In the genomic region with DNA sequence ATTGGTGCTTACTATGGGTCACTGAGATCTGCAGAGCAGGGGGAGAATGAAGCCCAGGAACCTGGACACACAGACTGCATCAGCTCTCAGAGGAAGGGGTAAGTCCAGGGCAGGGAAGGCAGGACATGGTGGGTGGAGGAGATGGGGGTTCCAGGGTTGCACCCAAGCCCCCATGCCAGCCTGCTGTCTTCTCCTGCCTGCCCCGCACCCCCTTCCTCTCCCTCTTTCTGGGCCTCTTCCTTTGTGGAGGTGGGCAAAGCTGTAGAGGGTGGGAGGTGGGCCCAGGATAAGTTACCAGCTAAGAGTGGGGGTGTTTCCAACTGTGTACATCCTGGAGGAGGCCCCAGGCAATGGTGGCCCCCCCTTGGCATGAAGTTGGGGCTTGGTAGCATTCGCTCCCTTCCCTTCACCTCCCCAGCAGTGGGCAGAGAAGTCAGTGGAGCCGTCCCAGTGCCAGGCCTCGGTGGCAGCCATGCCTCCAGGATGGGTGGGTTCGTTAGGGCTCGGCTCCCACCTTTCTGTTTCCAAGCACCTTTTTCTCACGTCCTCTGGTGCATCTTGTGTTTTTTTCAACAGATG, we compare ENCODE assay signal across 21 cellular contexts.
"Had no signal": no experiment of that assay in that cellular context is flagged by ENCODE, and none has a peak within 500 bp of the region (broad histone marks: within the 10 kb centered on the region; RNA-seq: fewer than 3 reads in every experiment).

No MANE protein-coding gene starts in this region.

- H3K36me3 Mint-ChIP-seq: natural killer cell treated with Interleukin-12 subunit alpha and Interleukin-12 subunit beta and Interleukin-15 and Interleukin-18, amount 100 ng/mL, for 72 hours; neural progenitor cell; stimulated activated naive B cell treated with anti-CD40 and anti-IgM and Interleukin-4, amounts not matched to agents 10 μg/mL and 1 μg/mL and 100 μg/mL, for 72 hours; type B pancreatic cell had no signal

- H3K9me3 ChIP-seq: psoas muscle, right lobe of liver, uterus had no signal

- H3K27ac ChIP-seq: epithelial cell of prostate, neural progenitor cell, parathyroid adenoma, psoas muscle, right lobe of liver, uterus had no signal

- H3K36me3 ChIP-seq: neural progenitor cell, right lobe of liver, uterus had no signal

- H3K27ac Mint-ChIP-seq: dendritic cell treated with granulocyte-macrophage colony-stimulating factor and Interleukin-4, amounts not matched to agents 40 ng/mL and 50 ng/mL, for 4 days; effector memory CD8-positive, alpha-beta T cell; natural killer cell treated with Interleukin-12 subunit alpha and Interleukin-12 subunit beta and Interleukin-15 and Interleukin-18, amount 100 ng/mL, for 72 hours; neural progenitor cell; stimulated activated naive B cell treated with anti-CD40 and anti-IgM and Interleukin-4, amounts not matched to agents 10 μg/mL and 1 μg/mL and 100 μg/mL, for 72 hours; type B pancreatic cell had no signal

- ATAC-seq: effector memory CD8-positive, alpha-beta T cell; left colon; psoas muscle had no signal

- H3K9me3 Mint-ChIP-seq: dendritic cell treated with granulocyte-macrophage colony-stimulating factor and Interleukin-4, amounts not matched to agents 40 ng/mL and 50 ng/mL, for 4 days; effector memory CD8-positive, alpha-beta T cell; natural killer cell treated with Interleukin-12 subunit alpha and Interleukin-12 subunit beta and Interleukin-15 and Interleukin-18, amount 100 ng/mL, for 72 hours; neural progenitor cell; stimulated activated naive B cell treated with anti-CD40 and anti-IgM and Interleukin-4, amounts not matched to agents 10 μg/mL and 1 μg/mL and 100 μg/mL, for 72 hours; type B pancreatic cell had no signal

- H3K4me1 Mint-ChIP-seq: stimulated activated naive B cell treated with anti-CD40 and anti-IgM and Interleukin-4, amounts not matched to agents 10 μg/mL and 1 μg/mL and 100 μg/mL, for 72 hours had no signal

- H3K27me3 ChIP-seq: neural progenitor cell, right lobe of liver, uterus had no signal

- DNase-seq: cerebellar nuclear complex; effector memory CD8-positive, alpha-beta T cell; foreskin melanocyte; head of caudate nucleus; hippocampal formation; left colon; mammary epithelial cell; occipital lobe; psoas muscle; retina; right lobe of liver; stimulated activated CD4-positive, alpha-beta T cell treated with anti-CD3 and anti-CD28 coated beads, Interleukin-4, amount 100 ng/mL, for 1 hour; stimulated activated CD8-positive, alpha-beta memory T cell treated with anti-CD3 and anti-CD28 coated beads, Interleukin-4, amount 100 ng/mL, for 48 hours; stimulated activated naive B cell treated with anti-CD40 and anti-IgM and Interleukin-4, amounts not matched to agents 10 μg/mL and 1 μg/mL and 100 μg/mL, for 72 hours; uterus had no signal

- H3K4me3 Mint-ChIP-seq: dendritic cell treated with granulocyte-macrophage colony-stimulating factor and Interleukin-4, amounts not matched to agents 40 ng/mL and 50 ng/mL, for 4 days; effector memory CD8-positive, alpha-beta T cell; natural killer cell treated with Interleukin-12 subunit alpha and Interleukin-12 subunit beta and Interleukin-15 and Interleukin-18, amount 100 ng/mL, for 72 hours; neural progenitor cell; stimulated activated naive B cell treated with anti-CD40 and anti-IgM and Interleukin-4, amounts not matched to agents 10 μg/mL and 1 μg/mL and 100 μg/mL, for 72 hours; type B pancreatic cell had no signal

- H3K4me3 ChIP-seq: neural progenitor cell, psoas muscle, right lobe of liver, uterus had no signal

- H3K27me3 Mint-ChIP-seq: dendritic cell treated with granulocyte-macrophage colony-stimulating factor and Interleukin-4, amounts not matched to agents 40 ng/mL and 50 ng/mL, for 4 days; natural killer cell treated with Interleukin-12 subunit alpha and Interleukin-12 subunit beta and Interleukin-15 and Interleukin-18, amount 100 ng/mL, for 72 hours; stimulated activated naive B cell treated with anti-CD40 and anti-IgM and Interleukin-4, amounts not matched to agents 10 μg/mL and 1 μg/mL and 100 μg/mL, for 72 hours; type B pancreatic cell had no signal

- H3K4me1 ChIP-seq: parathyroid adenoma, psoas muscle, right lobe of liver, uterus had no signal
